8 cellular contexts compared by ENCODE assay signal in the genomic region with DNA sequence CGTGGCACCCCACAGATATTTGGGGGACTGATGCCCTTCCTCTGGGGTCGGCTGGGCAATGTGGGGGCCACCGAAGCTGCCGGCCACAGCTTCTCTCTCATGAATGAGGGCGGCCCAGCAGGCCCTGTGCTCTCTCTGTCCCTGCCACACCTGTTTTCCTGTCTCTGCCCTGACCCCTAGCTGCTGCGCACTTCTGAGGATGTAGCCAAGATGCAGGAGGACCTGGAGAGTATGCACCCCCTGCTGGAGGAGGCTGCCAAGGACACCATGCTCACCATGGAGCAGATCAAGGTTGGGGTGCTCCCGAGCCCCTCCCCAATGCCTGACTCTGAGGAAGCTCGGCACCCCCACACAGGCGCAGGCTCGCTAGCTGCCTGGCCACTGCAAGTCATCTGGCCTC. TPM values are rescaled to one million over a fixed set of nuclear protein-coding genes. Genes with fewer than 3 reads are reported as not detected.
DNase-seq lines count a peak whose midpoint lies in the region; ATAC-seq and TF ChIP-seq lines count a peak whose summit lies in the region.

No MANE protein-coding gene starts in this region.

- no peak overlapping the region for H3K27ac ChIP-seq in hepatocyte
- no peak overlapping the region for H3K27ac ChIP-seq in esophagus muscularis mucosa (replicated peaks in 1 of 4)

- intact Hi-C loops in Caco-2 (cut with micrococcal nuclease; ENCODE audit: unreplicated experiment), result loop anchor here (1.0 kb wide), 2 partner anchors 152 to 165 kb away; no protein-coding TSS in a partner anchor
- intact Hi-C loops in esophagus muscularis mucosa (cut with DNase I), result no loop called here

- H3K9me3 ChIP-seq in Caco-2, result no peaks in the 10 kb centered on the region
- no peaks in the 10 kb centered on the region for H3K9me3 ChIP-seq in HAP-1
- no peaks in the 10 kb centered on the region for H3K9me3 ChIP-seq in hepatocyte (ENCODE audit: low read depth)
- no peaks in the 10 kb centered on the region for H3K9me3 ChIP-seq in esophagus muscularis mucosa

- no peaks in the 10 kb centered on the region for H3K9me3 Mint-ChIP-seq in Caco-2 (ENCODE audit: unreplicated experiment)
- no peaks in the 10 kb centered on the region for H3K9me3 Mint-ChIP-seq in activated T-helper 17 cell treated with anti-CD3 and anti-CD28 coated beads, Interleukin-2, amount 50 U/mL, for 72 hours

- WGBS in hepatocyte (ENCODE audit: low lambda C conversion rate, missing lambda C conversion rate), result 46% methylated on average over 10 of the region's 10 CpGs
- WGBS in esophagus muscularis mucosa, result 68% methylated on average over 6 of the region's 10 CpGs

- TF ChIP-seq EP300 in esophagus muscularis mucosa (IDR thresholded peaks at IDR 0.05), result no peak

- DNase-seq in Caco-2, result peak; percentile 82
- DNase-seq in HAP-1 (ENCODE audit: low spot score in 2 of 2), result peak; percentile 20 to 69
- peak; percentile 79 for DNase-seq in SK-N-DZ (ENCODE audit: low spot score)
- DNase-seq in hepatocyte (ENCODE audit: low spot score), result peak; percentile 70
- no peak for DNase-seq in DMS153 treated with DMSO at 0.1 percent for 48 hours (lab: John Stamatoyannopoulos, UW; ENCODE audit: unreplicated experiment)
- DNase-seq in esophagus muscularis mucosa (ENCODE audit: extremely low spot score), result no peak

- H3K27me3 ChIP-seq in Caco-2 (replicated peaks; ENCODE audit: control insufficient read depth, insufficient read depth, low read length), result no peaks in the 10 kb centered on the region
- H3K27me3 ChIP-seq in HAP-1 (ENCODE audit: low read depth), result no peaks in the 10 kb centered on the region
- H3K27me3 ChIP-seq in hepatocyte, result no peaks in the 10 kb centered on the region
- H3K27me3 ChIP-seq in esophagus muscularis mucosa, result no peaks in the 10 kb centered on the region

- H3K4me2 ChIP-seq in hepatocyte, result no peak overlapping the region

- no peak for TF ChIP-seq POLR2A in esophagus muscularis mucosa (IDR thresholded peaks at IDR 0.05; ENCODE audit: low read depth)

- H3K36me3 Mint-ChIP-seq in Caco-2 (ENCODE audit: insufficient read depth, unreplicated experiment), result no peaks in the 10 kb centered on the region
- H3K36me3 Mint-ChIP-seq in activated T-helper 17 cell treated with anti-CD3 and anti-CD28 coated beads, Interleukin-2, amount 50 U/mL, for 72 hours (ENCODE audit: low read depth), result no peaks in the 10 kb centered on the region

- H3K36me3 ChIP-seq in Caco-2 (ENCODE audit: control insufficient read depth, insufficient read depth, low read length) (no peaks in the 10 kb centered on the region), HAP-1 (replicated peaks) (no peaks in the 10 kb centered on the region), hepatocyte (replicated peaks; ENCODE audit: insufficient read depth, low read depth) (no peaks in the 10 kb centered on the region), esophagus muscularis mucosa (peaks cover 0 to 36% (median 17%) of the 10 kb centered on the region in 4 donors)

- no peaks in the 10 kb centered on the region for H3K79me2 ChIP-seq in hepatocyte

- no peak for ATAC-seq in activated T-helper 17 cell treated with anti-CD3 and anti-CD28 coated beads, Interleukin-2, amount 50 U/mL, for 72 hours (replicated peaks)
- ATAC-seq in GM18502 (IDR thresholded peaks at IDR 0.05; ENCODE audit: poor library complexity, unreplicated experiment), result no peak

- no peaks in the 10 kb centered on the region for H4K20me1 ChIP-seq in hepatocyte (ENCODE audit: insufficient read depth, poor library complexity, severe bottlenecking)

- H3K4me3 Mint-ChIP-seq in Caco-2 (ENCODE audit: unreplicated experiment), result no peak overlapping the region
- no peak overlapping the region for H3K4me3 Mint-ChIP-seq in activated T-helper 17 cell treated with anti-CD3 and anti-CD28 coated beads, Interleukin-2, amount 50 U/mL, for 72 hours

- H3K4me1 ChIP-seq in Caco-2 (no peaks in the 10 kb centered on the region), HAP-1 (no peaks in the 10 kb centered on the region), hepatocyte (ENCODE audit: insufficient read depth) (no peaks in the 10 kb centered on the region), esophagus muscularis mucosa (no peaks in the 10 kb centered on the region)

- CTCF ChIA-PET in Caco-2 (lab: Charles Lee), result interaction anchor here (0.6 to 2.3 kb wide), 18 partner anchors 13 to 1007 kb away, joined by 3 to 32 read pairs (median 4); a partner anchor contains a TSS

- H3K4me3 ChIP-seq in Caco-2 (ENCODE audit: low read depth, low read length) (no peak overlapping the region), HAP-1 (no peak overlapping the region), hepatocyte (no peak overlapping the region), esophagus muscularis mucosa (no peak overlapping the region)

- H3K9me2 ChIP-seq in hepatocyte (replicated peaks; ENCODE audit: insufficient read depth), result no peaks in the 10 kb centered on the region

- no peaks in the 10 kb centered on the region for H3K27me3 Mint-ChIP-seq in Caco-2 (ENCODE audit: insufficient read depth, unreplicated experiment)
- H3K27me3 Mint-ChIP-seq in activated T-helper 17 cell treated with anti-CD3 and anti-CD28 coated beads, Interleukin-2, amount 50 U/mL, for 72 hours, result no peaks in the 10 kb centered on the region

- POLR2A ChIA-PET in Caco-2 (lab: Charles Lee), result interaction anchor here (0.5 to 0.6 kb wide), 2 partner anchors 64 to 147 kb away, joined by 3 to 5 read pairs; no protein-coding TSS in a partner anchor

- TF ChIP-seq CTCF in Caco-2 (IDR thresholded peaks at IDR 0.05; ENCODE audit: insufficient read depth in 1 of 2, low read depth in 1 of 2, low read length in 1 of 2, severe bottlenecking in 1 of 2, unreplicated experiment in 1 of 2), result peak; percentile 73 to 94
- peak; percentile 43 for TF ChIP-seq CTCF in hepatocyte (IDR thresholded peaks at IDR 0.05; ENCODE audit: poor library complexity)
- no peak for TF ChIP-seq CTCF in esophagus muscularis mucosa (IDR thresholded peaks at IDR 0.05)

- no peak overlapping the region for H2AFZ ChIP-seq in hepatocyte

- BruUV-seq in Caco-2 (replicated peaks; lab: Mats Ljungman, UMichigan), result no TSS peak

- no peak overlapping the region for H3K27ac Mint-ChIP-seq in Caco-2 (ENCODE audit: unreplicated experiment)
- H3K27ac Mint-ChIP-seq in activated T-helper 17 cell treated with anti-CD3 and anti-CD28 coated beads, Interleukin-2, amount 50 U/mL, for 72 hours, result no peak overlapping the region

- in situ Hi-C loops in HAP-1 (cut with MboI; ENCODE audit: low sequenced_read_pairs), result no loop called here

- H3K4me1 Mint-ChIP-seq in Caco-2 (ENCODE audit: low read depth, unreplicated experiment), result no peaks in the 10 kb centered on the region
- no peaks in the 10 kb centered on the region for H3K4me1 Mint-ChIP-seq in activated T-helper 17 cell treated with anti-CD3 and anti-CD28 coated beads, Interleukin-2, amount 50 U/mL, for 72 hours

RNA-seq across cellular contexts. Expression of a gene that starts 24.7 kb away (rescaled TPM):
- total RNA-seq in Caco-2 (2022), result 78.9 and 83.4 TPM in 2 replicates
- 102 and 136 TPM in 2 replicates for polyA plus RNA-seq in SK-N-DZ (2014; cell fraction: cytosol; rRNA removed)
- polyA plus RNA-seq in SK-N-DZ (2014; cell fraction: nucleus; rRNA removed), result 158 and 180 TPM in 2 replicates
- total RNA-seq in hepatocyte, result 54.1 and 68.5 TPM in 2 replicates
- 57.4 and 59.2 TPM in 2 replicates for polyA plus RNA-seq in hepatocyte
- 100 to 1,000 TPM in 1 of 2 donors, 10 to 100 TPM in 1; 96.7 to 106 TPM for total RNA-seq in activated T-helper 17 cell treated with anti-CD3 and anti-CD28 coated beads, Interleukin-2, amount 50 U/mL, for 72 hours
- total RNA-seq in esophagus muscularis mucosa, result 10 to 100 TPM; 51.5 to 82.9 (median 72.7) TPM

RNA-seq across cellular contexts. Expression of a gene that starts 25.3 kb away (rescaled TPM):
- 2.4 and 4.1 TPM in 2 replicates for total RNA-seq in Caco-2 (2022)
- 10.7 and 14.5 TPM in 2 replicates for polyA plus RNA-seq in SK-N-DZ (2014; cell fraction: cytosol; rRNA removed)
- polyA plus RNA-seq in SK-N-DZ (2014; cell fraction: nucleus; rRNA removed), result 17.0 and 33.1 TPM in 2 replicates
- 7.1 and 7.2 TPM in 2 replicates for total RNA-seq in hepatocyte
- polyA plus RNA-seq in hepatocyte, result 3.9 and 7.1 TPM in 2 replicates
- 10 to 100 TPM; 16.7 to 22.5 TPM for total RNA-seq in activated T-helper 17 cell treated with anti-CD3 and anti-CD28 coated beads, Interleukin-2, amount 50 U/mL, for 72 hours
- total RNA-seq in esophagus muscularis mucosa, result 10 to 100 TPM in 1 of 4 donors, 1 to 10 TPM in 3; 7.0 to 22.0 (median 8.2) TPM

RNA-seq across cellular contexts. Expression of a gene that starts 59.7 kb away (rescaled TPM):
- total RNA-seq in Caco-2 (2022) (0.28 and 0.32 TPM in 2 replicates), hepatocyte (1.5 and 3.8 TPM in 2 replicates), esophagus muscularis mucosa (10 to 100 TPM in 3 of 4 donors, 1 to 10 TPM in 1; 7.1 to 39.2 (median 22.2) TPM)
- 0.24 and 1.3 TPM in 2 replicates for polyA plus RNA-seq in SK-N-DZ (2014; cell fraction: cytosol; rRNA removed)
- polyA plus RNA-seq in SK-N-DZ (2014; cell fraction: nucleus; rRNA removed), result 0.39 and 2.1 TPM in 2 replicates
- 0.48 and 1.5 TPM in 2 replicates for polyA plus RNA-seq in hepatocyte
- under 1 TPM; 0.08 to 0.82 TPM for total RNA-seq in activated T-helper 17 cell treated with anti-CD3 and anti-CD28 coated beads, Interleukin-2, amount 50 U/mL, for 72 hours

Comparison
In these comparisons a context has a peak if more than half of its experiments do, and no peak if none do; other contexts are left out.
1. DNase-seq: peak in Caco-2 (2 of 2), HAP-1 (2 of 2), SK-N-DZ (single experiment) and hepatocyte (single experiment); none in DMS153 treated with DMSO at 0.1 percent for 48 hours (single experiment) and esophagus muscularis mucosa (single experiment).
2. CTCF ChIP-seq: peak in Caco-2 (2 of 2) and hepatocyte (single experiment); none in esophagus muscularis mucosa (0 of 3).